In the genomic region with DNA sequence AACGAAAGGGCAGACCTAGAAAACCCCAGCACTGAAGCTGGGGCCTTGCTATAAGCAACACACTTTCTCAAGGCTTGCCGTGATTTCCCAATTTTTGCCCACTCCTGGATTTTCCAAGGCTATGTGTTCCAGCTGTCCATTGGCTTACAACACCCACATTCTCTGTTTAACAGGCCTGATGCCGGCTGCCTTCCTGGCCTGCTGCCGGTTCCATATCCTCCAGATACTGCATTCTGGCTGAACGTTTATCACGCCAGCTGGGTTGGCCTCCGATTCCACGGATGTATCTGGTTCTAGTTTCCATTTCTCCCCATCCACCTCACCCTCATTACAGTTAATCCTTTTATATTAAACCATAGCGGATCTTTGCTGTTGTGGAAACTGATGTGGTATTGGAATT, we compare ENCODE assay signal across 12 cellular contexts. TPM values are rescaled to one million over a fixed set of nuclear protein-coding genes. Genes with fewer than 3 reads are reported as not detected.
DNase-seq lines count a peak whose midpoint lies in the region; ATAC-seq and TF ChIP-seq lines count a peak whose summit lies in the region.
"Had no signal": no experiment of that assay in that cellular context is flagged by ENCODE, and none has a peak within 500 bp of the region (broad histone marks: within the 10 kb centered on the region; RNA-seq: fewer than 3 reads in every experiment).

No MANE protein-coding gene starts in this region.

- POLR2A ChIA-PET in AG04450 (lab: Yijun Ruan, JAX), result interaction anchor here (1.1 to 2.0 kb wide), 4 partner anchors 10 to 84 kb away, joined by 3 to 8 read pairs (median 6); no protein-coding TSS in a partner anchor

- H3K27ac Mint-ChIP-seq in neural progenitor cell (peak overlapping the region; percentile 60), progenitor cell of endocrine pancreas (no peak overlapping the region)
- H3K27ac Mint-ChIP-seq: memory B cell had no signal

- no peak overlapping the region for H2AFZ ChIP-seq in neural progenitor cell (replicated peaks)

- H3K9ac ChIP-seq in neural progenitor cell, result no peak overlapping the region

- H3K4me2 ChIP-seq in neural progenitor cell, result no peak overlapping the region

- H3F3A ChIP-seq in neural progenitor cell (ENCODE audit: low read depth), result peaks cover 24% of the 10 kb centered on the region

- H4K20me1 ChIP-seq in neural progenitor cell (ENCODE audit: low read depth), result peaks cover 16% of the 10 kb centered on the region

- no peaks in the 10 kb centered on the region for H3K36me3 Mint-ChIP-seq in neural progenitor cell
- no peaks in the 10 kb centered on the region for H3K36me3 Mint-ChIP-seq in progenitor cell of endocrine pancreas (ENCODE audit: insufficient read depth)

- H3K4me1 ChIP-seq in neural progenitor cell, result peaks cover 15% of the 10 kb centered on the region

- H3K9me3 ChIP-seq in AG04450 (ENCODE audit: control insufficient read depth, insufficient read depth, low read length) (no peaks in the 10 kb centered on the region; the same call in 1 of the 2 replicates), neural progenitor cell (ENCODE audit: low read depth) (no peaks in the 10 kb centered on the region)

- TF ChIP-seq CTCF in AG04450 (IDR thresholded peaks at IDR 0.05; ENCODE audit: low read depth, low read length) (no peak), fibroblast of pulmonary artery (IDR thresholded peaks at IDR 0.05; ENCODE audit: low read length, missing control alignments) (no peak), neural progenitor cell (IDR thresholded peaks at IDR 0.05) (no peak), progenitor cell of endocrine pancreas (IDR thresholded peaks at IDR 0.05; ENCODE audit: unreplicated experiment) (no peak)

- no peak for ATAC-seq in HG02885 (IDR thresholded peaks at IDR 0.05; ENCODE audit: poor library complexity, unreplicated experiment)

- peak overlapping the region; percentile 91 for H3K27ac ChIP-seq in AG04450 (ENCODE audit: low read depth, low read length)
- no peak overlapping the region for H3K27ac ChIP-seq in neural progenitor cell

- peaks cover 25% of the 10 kb centered on the region for H3K79me2 ChIP-seq in neural progenitor cell (ENCODE audit: low read depth)

- no peaks in the 10 kb centered on the region for H3K27me3 ChIP-seq in AG04450 (ENCODE audit: control insufficient read depth, insufficient read depth, low read length)
- H3K27me3 ChIP-seq in neural progenitor cell, result no peaks in the 10 kb centered on the region

- DNase-seq in AG04450 (ENCODE audit: low read depth, low spot score) (peak; percentile 90), NCI-H1694 treated with DMSO at 0.1 percent for 48 hours (lab: John Stamatoyannopoulos, UW) (peak; percentile 89), fibroblast of pulmonary artery (ENCODE audit: low read depth) (peak; percentile 98), neural progenitor cell (ENCODE audit: low spot score) (no peak), progenitor cell of endocrine pancreas (ENCODE audit: low spot score, unreplicated experiment) (no peak), NCI-H1436 (lab: John Stamatoyannopoulos, UW) (no peak)
- DNase-seq in activated CD8-positive, alpha-beta memory T cell treated with anti-CD3 and anti-CD28 coated beads, Interleukin-2, amount 50 U/mL, for 4 hours, result no peak
- DNase-seq: NCI-H1092 treated with DMSO at 0.1 percent for 48 hours; SIG-M5; stimulated activated CD4-positive, alpha-beta T cell treated with anti-CD3 and anti-CD28 coated beads, Interleukin-4, amount 100 ng/mL, for 24 hours had no signal

- CTCF ChIA-PET in AG04450 (lab: Charles Lee), result interaction anchor here (0.6 to 4.3 kb wide), 14 partner anchors 8 to 900 kb away, joined by 3 to 66 read pairs (median 8); no protein-coding TSS in a partner anchor

- peaks cover 37% of the 10 kb centered on the region for H3K4me1 Mint-ChIP-seq in neural progenitor cell
- H3K4me1 Mint-ChIP-seq in progenitor cell of endocrine pancreas (ENCODE audit: low read depth), result peaks cover 16% of the 10 kb centered on the region

- H3K9me3 Mint-ChIP-seq in neural progenitor cell (no peaks in the 10 kb centered on the region), progenitor cell of endocrine pancreas (ENCODE audit: low read depth) (no peaks in the 10 kb centered on the region)
- H3K9me3 Mint-ChIP-seq: memory B cell had no signal

- H3K4me3 Mint-ChIP-seq in neural progenitor cell (no peak overlapping the region), progenitor cell of endocrine pancreas (ENCODE audit: low read depth) (no peak overlapping the region)
- H3K4me3 Mint-ChIP-seq: memory B cell had no signal

- H3K4me3 ChIP-seq in AG04450 (ENCODE audit: low read depth, low read length) (peak overlapping the region; percentile 8), fibroblast of pulmonary artery (replicated peaks; ENCODE audit: low read depth, low read length) (peak overlapping the region; percentile 15), neural progenitor cell (no peak overlapping the region)

- peaks cover 4% of the 10 kb centered on the region for H3K27me3 Mint-ChIP-seq in neural progenitor cell (ENCODE audit: insufficient read depth, low read depth)
- H3K27me3 Mint-ChIP-seq in progenitor cell of endocrine pancreas, result peaks cover 4% of the 10 kb centered on the region

- no peaks in the 10 kb centered on the region for H3K36me3 ChIP-seq in neural progenitor cell

RNA-seq across cellular contexts. Expression of a gene that starts 1.9 kb away (rescaled TPM):
- polyA plus RNA-seq in AG04450 (2011; rRNA removed), result 47.1 and 54.2 TPM in 2 replicates
- polyA minus RNA-seq in AG04450 (2011; rRNA and poly(A)+ RNA removed), result 144 and 163 TPM in 2 replicates
- total RNA-seq in neural progenitor cell (ENCODE audit: low replicate concordance) (45.8 and 48.6 TPM in 2 replicates), progenitor cell of endocrine pancreas (56.4 and 65.8 TPM in 2 replicates)

Comparison
In these comparisons a context has a peak if more than half of its experiments do, and no peak if none do; other contexts are left out.
1. DNase-seq: peak in AG04450 (single experiment), NCI-H1694 treated with DMSO at 0.1 percent for 48 hours (single experiment) and fibroblast of pulmonary artery (single experiment); none in neural progenitor cell (single experiment), activated CD8-positive, alpha-beta memory T cell treated with anti-CD3 and anti-CD28 coated beads, Interleukin-2, amount 50 U/mL, for 4 hours (single experiment), progenitor cell of endocrine pancreas (single experiment) and NCI-H1436 (single experiment).